1 cellular context compared by ENCODE assay signal in the genomic region with DNA sequence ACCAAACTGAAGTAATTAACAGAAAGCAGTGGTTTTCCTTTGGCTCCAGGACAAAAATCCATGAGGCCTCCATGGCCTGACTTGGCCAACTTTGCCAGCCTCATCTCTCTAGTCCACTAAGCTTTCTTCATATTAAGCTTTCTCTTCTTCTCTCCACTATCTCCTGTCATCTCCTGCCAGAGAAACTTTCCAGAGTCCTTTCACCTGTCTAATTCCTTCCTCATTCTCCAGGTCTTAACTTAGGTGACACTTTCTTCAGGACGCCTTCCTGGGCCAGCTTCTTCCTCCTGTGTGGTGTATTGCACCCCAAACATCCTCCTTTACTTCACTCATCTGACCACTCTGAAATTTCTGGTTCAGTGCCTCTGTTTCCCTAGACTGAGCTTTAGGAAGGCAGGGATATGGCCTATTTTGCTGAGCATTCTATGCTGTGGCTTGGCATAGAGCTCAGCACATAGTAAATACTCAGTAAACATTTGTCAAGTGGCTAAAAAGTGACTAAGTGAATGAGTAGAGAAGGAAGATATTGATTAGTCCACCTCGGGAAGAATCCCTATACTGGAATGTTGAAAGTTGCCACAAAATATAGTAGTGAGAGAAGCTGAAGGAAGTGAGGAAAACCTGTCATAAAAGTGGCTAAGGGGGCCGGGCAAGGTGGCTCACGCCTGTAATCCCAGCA.
TF ChIP-seq lines count a peak whose summit lies in the region.

No MANE protein-coding gene starts in this region.

TF ChIP-seq in HepG2, 621 proteins besides CTCF, POLR2A, EP300 and RAD21:
- TF ChIP-seq PHF8 (CRISPR knock-in tag; IDR thresholded peaks at IDR 0.05) (0 out of 2 replicates have a peak, but pooled peaks have one; percentile 17), ZMYM3 (CRISPR knock-in tag; IDR thresholded peaks at IDR 0.05) (peak; percentile 81), GATAD2A (CRISPR knock-in tag; IDR thresholded peaks at IDR 0.05) (peak; percentile 56), PITX1 (CRISPR knock-in tag; IDR thresholded peaks at IDR 0.05) (0 out of 2 replicates have a peak, but pooled peaks have one; percentile 34), NR2F2 (IDR thresholded peaks at IDR 0.05; ENCODE audit: borderline replicate concordance, low read depth) (0 out of 2 replicates have a peak, but pooled peaks have one; percentile 13), ZNF3 (CRISPR knock-in tag; IDR thresholded peaks at IDR 0.05) (peak; percentile 87), MED13 (CRISPR knock-in tag; IDR thresholded peaks at IDR 0.05) (no peak), JUNB (CRISPR knock-in tag; IDR thresholded peaks at IDR 0.05; ENCODE audit: borderline replicate concordance) (0 out of 2 replicates have a peak, but pooled peaks have one; percentile 6), HOXD1 (CRISPR knock-in tag; IDR thresholded peaks at IDR 0.05) (no peak), SMARCE1 (IDR thresholded peaks at IDR 0.05; ENCODE audit: borderline replicate concordance) (no peak), CREB1 (IDR thresholded peaks at IDR 0.05) (no peak), CREB1 (CRISPR knock-in tag; IDR thresholded peaks at IDR 0.05) (peak; percentile 24; the same call in 1 of the 2 replicates), FOSL2 (CRISPR knock-in tag; IDR thresholded peaks at IDR 0.05) (0 out of 2 replicates have a peak, but pooled peaks have one; percentile 6), TOE1 (CRISPR knock-in tag; IDR thresholded peaks at IDR 0.05) (no peak), ONECUT2 (CRISPR knock-in tag; IDR thresholded peaks at IDR 0.05) (peak; percentile 74; the same call in 1 of the 2 replicates), FOXP1 (IDR thresholded peaks at IDR 0.05) (no peak), FOXP1 (CRISPR knock-in tag; IDR thresholded peaks at IDR 0.05) (peak; percentile 38; the same call in 1 of the 2 replicates), HDAC2 (CRISPR knock-in tag; IDR thresholded peaks at IDR 0.05) (peak; percentile 49; the same call in 1 of the 2 replicates), FOXO1 (CRISPR knock-in tag; IDR thresholded peaks at IDR 0.05) (0 out of 2 replicates have a peak, but pooled peaks have one; percentile 24), ERF (CRISPR knock-in tag; IDR thresholded peaks at IDR 0.05) (peak; percentile 49; the same call in 1 of the 2 replicates)
- TF ChIP-seq, protein P1, sequence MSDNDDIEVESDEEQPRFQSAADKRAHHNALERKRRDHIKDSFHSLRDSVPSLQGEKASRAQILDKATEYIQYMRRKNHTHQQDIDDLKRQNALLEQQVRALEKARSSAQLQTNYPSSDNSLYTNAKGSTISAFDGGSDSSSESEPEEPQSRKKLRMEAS (IDR thresholded peaks at IDR 0.05), result 0 out of 2 replicates have a peak, but pooled peaks have one; percentile 20
- TF ChIP-seq, protein P2, sequence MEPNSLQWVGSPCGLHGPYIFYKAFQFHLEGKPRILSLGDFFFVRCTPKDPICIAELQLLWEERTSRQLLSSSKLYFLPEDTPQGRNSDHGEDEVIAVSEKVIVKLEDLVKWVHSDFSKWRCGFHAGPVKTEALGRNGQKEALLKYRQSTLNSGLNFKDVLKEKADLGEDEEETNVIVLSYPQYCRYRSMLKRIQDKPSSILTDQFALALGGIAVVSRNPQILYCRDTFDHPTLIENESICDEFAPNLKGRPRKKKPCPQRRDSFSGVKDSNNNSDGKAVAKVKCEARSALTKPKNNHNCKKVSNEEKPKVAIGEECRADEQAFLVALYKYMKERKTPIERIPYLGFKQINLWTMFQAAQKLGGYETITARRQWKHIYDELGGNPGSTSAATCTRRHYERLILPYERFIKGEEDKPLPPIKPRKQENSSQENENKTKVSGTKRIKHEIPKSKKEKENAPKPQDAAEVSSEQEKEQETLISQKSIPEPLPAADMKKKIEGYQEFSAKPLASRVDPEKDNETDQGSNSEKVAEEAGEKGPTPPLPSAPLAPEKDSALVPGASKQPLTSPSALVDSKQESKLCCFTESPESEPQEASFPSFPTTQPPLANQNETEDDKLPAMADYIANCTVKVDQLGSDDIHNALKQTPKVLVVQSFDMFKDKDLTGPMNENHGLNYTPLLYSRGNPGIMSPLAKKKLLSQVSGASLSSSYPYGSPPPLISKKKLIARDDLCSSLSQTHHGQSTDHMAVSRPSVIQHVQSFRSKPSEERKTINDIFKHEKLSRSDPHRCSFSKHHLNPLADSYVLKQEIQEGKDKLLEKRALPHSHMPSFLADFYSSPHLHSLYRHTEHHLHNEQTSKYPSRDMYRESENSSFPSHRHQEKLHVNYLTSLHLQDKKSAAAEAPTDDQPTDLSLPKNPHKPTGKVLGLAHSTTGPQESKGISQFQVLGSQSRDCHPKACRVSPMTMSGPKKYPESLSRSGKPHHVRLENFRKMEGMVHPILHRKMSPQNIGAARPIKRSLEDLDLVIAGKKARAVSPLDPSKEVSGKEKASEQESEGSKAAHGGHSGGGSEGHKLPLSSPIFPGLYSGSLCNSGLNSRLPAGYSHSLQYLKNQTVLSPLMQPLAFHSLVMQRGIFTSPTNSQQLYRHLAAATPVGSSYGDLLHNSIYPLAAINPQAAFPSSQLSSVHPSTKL (CRISPR knock-in tag; IDR thresholded peaks at IDR 0.05), result peak; percentile 50
- TF ChIP-seq, protein P3, sequence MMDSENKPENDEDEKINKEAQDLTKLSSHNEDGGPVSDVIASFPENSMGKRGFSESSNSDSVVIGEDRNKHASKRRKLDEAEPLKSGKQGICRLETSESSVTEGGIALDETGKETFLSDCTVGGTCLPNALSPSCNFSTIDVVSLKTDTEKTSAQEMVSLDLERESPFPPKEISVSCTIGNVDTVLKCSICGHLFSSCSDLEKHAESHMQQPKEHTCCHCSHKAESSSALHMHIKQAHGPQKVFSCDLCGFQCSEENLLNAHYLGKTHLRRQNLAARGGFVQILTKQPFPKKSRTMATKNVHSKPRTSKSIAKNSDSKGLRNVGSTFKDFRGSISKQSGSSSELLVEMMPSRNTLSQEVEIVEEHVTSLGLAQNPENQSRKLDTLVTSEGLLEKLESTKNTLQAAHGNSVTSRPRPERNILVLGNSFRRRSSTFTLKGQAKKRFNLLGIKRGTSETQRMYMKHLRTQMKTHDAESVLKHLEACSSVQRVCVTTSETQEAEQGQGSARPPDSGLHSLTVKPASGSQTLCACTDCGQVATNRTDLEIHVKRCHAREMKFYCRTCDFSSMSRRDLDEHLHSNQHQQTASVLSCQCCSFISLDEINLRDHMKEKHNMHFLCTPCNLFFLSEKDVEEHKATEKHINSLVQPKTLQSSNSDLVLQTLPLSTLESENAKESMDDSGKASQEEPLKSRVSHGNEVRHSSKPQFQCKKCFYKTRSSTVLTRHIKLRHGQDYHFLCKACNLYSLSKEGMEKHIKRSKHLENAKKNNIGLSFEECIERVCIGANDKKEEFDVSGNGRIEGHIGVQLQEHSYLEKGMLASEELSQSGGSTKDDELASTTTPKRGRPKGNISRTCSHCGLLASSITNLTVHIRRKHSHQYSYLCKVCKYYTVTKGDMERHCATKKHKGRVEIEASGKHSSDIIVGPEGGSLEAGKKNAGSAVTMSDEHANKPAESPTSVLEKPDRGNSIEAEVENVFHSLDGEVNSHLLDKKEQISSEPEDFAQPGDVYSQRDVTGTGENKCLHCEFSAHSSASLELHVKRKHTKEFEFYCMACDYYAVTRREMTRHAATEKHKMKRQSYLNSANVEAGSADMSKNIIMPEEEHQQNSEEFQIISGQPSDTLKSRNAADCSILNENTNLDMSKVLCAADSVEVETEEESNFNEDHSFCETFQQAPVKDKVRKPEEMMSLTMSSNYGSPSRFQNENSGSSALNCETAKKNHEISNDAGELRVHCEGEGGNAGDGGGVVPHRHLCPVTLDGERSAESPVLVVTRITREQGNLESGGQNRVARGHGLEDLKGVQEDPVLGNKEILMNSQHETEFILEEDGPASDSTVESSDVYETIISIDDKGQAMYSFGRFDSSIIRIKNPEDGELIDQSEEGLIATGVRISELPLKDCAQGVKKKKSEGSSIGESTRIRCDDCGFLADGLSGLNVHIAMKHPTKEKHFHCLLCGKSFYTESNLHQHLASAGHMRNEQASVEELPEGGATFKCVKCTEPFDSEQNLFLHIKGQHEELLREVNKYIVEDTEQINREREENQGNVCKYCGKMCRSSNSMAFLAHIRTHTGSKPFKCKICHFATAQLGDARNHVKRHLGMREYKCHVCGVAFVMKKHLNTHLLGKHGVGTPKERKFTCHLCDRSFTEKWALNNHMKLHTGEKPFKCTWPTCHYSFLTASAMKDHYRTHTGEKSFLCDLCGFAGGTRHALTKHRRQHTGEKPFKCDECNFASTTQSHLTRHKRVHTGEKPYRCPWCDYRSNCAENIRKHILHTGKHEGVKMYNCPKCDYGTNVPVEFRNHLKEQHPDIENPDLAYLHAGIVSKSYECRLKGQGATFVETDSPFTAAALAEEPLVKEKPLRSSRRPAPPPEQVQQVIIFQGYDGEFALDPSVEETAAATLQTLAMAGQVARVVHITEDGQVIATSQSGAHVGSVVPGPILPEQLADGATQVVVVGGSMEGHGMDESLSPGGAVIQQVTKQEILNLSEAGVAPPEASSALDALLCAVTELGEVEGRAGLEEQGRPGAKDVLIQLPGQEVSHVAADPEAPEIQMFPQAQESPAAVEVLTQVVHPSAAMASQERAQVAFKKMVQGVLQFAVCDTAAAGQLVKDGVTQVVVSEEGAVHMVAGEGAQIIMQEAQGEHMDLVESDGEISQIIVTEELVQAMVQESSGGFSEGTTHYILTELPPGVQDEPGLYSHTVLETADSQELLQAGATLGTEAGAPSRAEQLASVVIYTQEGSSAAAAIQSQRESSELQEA (CRISPR knock-in tag; IDR thresholded peaks at IDR 0.05; ENCODE audit: not compliant biosample characterization), result no peak
- TF ChIP-seq, protein P4, sequence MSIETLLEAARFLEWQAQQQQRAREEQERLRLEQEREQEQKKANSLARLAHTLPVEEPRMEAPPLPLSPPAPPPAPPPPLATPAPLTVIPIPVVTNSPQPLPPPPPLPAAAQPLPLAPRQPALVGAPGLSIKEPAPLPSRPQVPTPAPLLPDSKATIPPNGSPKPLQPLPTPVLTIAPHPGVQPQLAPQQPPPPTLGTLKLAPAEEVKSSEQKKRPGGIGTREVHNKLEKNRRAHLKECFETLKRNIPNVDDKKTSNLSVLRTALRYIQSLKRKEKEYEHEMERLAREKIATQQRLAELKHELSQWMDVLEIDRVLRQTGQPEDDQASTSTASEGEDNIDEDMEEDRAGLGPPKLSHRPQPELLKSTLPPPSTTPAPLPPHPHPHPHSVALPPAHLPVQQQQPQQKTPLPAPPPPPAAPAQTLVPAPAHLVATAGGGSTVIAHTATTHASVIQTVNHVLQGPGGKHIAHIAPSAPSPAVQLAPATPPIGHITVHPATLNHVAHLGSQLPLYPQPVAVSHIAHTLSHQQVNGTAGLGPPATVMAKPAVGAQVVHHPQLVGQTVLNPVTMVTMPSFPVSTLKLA (IDR thresholded peaks at IDR 0.05), result no peak
- TF ChIP-seq, protein P5, sequence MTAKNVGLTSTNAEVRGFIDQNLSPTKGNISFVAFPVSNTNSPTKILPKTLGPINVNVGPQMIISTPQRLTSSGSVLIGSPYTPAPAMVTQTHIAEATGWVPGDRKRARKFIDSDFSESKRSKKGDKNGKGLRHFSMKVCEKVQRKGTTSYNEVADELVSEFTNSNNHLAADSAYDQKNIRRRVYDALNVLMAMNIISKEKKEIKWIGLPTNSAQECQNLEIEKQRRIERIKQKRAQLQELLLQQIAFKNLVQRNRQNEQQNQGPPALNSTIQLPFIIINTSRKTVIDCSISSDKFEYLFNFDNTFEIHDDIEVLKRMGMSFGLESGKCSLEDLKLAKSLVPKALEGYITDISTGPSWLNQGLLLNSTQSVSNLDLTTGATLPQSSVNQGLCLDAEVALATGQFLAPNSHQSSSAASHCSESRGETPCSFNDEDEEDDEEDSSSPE (CRISPR knock-in tag; IDR thresholded peaks at IDR 0.05), result no peak
- TF ChIP-seq, protein P6, sequence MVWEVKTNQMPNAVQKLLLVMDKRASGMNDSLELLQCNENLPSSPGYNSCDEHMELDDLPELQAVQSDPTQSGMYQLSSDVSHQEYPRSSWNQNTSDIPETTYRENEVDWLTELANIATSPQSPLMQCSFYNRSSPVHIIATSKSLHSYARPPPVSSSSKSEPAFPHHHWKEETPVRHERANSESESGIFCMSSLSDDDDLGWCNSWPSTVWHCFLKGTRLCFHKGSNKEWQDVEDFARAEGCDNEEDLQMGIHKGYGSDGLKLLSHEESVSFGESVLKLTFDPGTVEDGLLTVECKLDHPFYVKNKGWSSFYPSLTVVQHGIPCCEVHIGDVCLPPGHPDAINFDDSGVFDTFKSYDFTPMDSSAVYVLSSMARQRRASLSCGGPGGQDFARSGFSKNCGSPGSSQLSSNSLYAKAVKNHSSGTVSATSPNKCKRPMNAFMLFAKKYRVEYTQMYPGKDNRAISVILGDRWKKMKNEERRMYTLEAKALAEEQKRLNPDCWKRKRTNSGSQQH (CRISPR knock-in tag; IDR thresholded peaks at IDR 0.05; ENCODE audit: low read depth), result no peak
- TF ChIP-seq, protein P7, sequence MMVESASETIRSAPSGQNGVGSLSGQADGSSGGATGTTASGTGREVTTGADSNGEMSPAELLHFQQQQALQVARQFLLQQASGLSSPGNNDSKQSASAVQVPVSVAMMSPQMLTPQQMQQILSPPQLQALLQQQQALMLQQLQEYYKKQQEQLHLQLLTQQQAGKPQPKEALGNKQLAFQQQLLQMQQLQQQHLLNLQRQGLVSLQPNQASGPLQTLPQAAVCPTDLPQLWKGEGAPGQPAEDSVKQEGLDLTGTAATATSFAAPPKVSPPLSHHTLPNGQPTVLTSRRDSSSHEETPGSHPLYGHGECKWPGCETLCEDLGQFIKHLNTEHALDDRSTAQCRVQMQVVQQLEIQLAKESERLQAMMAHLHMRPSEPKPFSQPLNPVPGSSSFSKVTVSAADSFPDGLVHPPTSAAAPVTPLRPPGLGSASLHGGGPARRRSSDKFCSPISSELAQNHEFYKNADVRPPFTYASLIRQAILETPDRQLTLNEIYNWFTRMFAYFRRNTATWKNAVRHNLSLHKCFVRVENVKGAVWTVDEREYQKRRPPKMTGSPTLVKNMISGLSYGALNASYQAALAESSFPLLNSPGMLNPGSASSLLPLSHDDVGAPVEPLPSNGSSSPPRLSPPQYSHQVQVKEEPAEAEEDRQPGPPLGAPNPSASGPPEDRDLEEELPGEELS (CRISPR knock-in tag; IDR thresholded peaks at IDR 0.05), result peak; percentile 32; the same call in 1 of the 2 replicates
- TF ChIP-seq, protein P8, sequence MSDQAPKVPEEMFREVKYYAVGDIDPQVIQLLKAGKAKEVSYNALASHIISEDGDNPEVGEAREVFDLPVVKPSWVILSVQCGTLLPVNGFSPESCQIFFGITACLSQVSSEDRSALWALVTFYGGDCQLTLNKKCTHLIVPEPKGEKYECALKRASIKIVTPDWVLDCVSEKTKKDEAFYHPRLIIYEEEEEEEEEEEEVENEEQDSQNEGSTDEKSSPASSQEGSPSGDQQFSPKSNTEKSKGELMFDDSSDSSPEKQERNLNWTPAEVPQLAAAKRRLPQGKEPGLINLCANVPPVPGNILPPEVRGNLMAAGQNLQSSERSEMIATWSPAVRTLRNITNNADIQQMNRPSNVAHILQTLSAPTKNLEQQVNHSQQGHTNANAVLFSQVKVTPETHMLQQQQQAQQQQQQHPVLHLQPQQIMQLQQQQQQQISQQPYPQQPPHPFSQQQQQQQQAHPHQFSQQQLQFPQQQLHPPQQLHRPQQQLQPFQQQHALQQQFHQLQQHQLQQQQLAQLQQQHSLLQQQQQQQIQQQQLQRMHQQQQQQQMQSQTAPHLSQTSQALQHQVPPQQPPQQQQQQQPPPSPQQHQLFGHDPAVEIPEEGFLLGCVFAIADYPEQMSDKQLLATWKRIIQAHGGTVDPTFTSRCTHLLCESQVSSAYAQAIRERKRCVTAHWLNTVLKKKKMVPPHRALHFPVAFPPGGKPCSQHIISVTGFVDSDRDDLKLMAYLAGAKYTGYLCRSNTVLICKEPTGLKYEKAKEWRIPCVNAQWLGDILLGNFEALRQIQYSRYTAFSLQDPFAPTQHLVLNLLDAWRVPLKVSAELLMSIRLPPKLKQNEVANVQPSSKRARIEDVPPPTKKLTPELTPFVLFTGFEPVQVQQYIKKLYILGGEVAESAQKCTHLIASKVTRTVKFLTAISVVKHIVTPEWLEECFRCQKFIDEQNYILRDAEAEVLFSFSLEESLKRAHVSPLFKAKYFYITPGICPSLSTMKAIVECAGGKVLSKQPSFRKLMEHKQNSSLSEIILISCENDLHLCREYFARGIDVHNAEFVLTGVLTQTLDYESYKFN (CRISPR knock-in tag; conservative IDR thresholded peaks at IDR 0.05), result peak; percentile 53
